ENCODE assay signal across 1 cellular context in the genomic region with DNA sequence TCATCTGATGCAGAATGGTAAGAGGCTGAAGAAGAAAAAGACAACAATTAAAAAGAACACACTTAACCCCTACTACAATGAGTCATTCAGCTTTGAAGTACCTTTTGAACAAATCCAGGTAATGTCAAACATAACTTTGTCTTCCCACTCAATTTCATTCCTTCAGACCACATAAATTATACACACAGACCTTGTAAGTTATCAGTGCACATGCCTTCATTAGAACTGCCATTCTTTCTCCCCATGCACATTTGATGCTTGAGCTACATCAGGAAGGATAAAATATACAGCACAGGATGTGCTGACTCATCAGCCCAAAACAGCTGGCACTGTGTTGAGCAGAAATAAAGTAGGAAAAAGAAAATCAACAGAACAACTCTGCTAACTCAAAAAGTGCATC.
TF ChIP-seq lines count a peak whose summit lies in the region.

No MANE protein-coding gene starts in this region.

TF ChIP-seq in GM23338, 12 proteins besides CTCF, POLR2A, EP300 and RAD21 (continued from another document):
- TF ChIP-seq, protein P1, sequence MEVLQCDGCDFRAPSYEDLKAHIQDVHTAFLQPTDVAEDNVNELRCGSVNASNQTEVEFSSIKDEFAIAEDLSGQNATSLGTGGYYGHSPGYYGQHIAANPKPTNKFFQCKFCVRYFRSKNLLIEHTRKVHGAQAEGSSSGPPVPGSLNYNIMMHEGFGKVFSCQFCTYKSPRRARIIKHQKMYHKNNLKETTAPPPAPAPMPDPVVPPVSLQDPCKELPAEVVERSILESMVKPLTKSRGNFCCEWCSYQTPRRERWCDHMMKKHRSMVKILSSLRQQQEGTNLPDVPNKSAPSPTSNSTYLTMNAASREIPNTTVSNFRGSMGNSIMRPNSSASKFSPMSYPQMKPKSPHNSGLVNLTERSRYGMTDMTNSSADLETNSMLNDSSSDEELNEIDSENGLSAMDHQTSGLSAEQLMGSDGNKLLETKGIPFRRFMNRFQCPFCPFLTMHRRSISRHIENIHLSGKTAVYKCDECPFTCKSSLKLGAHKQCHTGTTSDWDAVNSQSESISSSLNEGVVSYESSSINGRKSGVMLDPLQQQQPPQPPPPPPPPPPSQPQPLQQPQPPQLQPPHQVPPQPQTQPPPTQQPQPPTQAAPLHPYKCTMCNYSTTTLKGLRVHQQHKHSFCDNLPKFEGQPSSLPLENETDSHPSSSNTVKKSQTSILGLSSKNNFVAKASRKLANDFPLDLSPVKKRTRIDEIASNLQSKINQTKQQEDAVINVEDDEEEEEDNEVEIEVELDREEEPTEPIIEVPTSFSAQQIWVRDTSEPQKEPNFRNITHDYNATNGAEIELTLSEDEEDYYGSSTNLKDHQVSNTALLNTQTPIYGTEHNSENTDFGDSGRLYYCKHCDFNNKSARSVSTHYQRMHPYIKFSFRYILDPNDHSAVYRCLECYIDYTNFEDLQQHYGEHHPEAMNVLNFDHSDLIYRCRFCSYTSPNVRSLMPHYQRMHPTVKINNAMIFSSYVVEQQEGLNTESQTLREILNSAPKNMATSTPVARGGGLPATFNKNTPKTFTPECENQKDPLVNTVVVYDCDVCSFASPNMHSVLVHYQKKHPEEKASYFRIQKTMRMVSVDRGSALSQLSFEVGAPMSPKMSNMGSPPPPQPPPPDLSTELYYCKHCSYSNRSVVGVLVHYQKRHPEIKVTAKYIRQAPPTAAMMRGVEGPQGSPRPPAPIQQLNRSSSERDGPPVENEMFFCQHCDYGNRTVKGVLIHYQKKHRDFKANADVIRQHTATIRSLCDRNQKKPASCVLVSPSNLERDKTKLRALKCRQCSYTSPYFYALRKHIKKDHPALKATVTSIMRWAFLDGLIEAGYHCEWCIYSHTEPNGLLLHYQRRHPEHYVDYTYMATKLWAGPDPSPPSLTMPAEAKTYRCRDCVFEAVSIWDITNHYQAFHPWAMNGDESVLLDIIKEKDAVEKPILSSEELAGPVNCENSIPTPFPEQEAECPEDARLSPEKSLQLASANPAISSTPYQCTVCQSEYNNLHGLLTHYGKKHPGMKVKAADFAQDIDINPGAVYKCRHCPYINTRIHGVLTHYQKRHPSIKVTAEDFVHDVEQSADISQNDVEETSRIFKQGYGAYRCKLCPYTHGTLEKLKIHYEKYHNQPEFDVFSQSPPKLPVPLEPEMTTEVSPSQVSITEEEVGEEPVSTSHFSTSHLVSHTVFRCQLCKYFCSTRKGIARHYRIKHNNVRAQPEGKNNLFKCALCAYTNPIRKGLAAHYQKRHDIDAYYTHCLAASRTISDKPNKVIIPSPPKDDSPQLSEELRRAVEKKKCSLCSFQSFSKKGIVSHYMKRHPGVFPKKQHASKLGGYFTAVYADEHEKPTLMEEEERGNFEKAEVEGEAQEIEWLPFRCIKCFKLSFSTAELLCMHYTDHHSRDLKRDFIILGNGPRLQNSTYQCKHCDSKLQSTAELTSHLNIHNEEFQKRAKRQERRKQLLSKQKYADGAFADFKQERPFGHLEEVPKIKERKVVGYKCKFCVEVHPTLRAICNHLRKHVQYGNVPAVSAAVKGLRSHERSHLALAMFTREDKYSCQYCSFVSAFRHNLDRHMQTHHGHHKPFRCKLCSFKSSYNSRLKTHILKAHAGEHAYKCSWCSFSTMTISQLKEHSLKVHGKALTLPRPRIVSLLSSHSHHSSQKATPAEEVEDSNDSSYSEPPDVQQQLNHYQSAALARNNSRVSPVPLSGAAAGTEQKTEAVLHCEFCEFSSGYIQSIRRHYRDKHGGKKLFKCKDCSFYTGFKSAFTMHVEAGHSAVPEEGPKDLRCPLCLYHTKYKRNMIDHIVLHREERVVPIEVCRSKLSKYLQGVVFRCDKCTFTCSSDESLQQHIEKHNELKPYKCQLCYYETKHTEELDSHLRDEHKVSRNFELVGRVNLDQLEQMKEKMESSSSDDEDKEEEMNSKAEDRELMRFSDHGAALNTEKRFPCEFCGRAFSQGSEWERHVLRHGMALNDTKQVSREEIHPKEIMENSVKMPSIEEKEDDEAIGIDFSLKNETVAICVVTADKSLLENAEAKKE (CRISPR knock-in tag; IDR thresholded peaks at IDR 0.05) = no peak
- TF ChIP-seq CREB1 (CRISPR knock-in tag; IDR thresholded peaks at IDR 0.05; ENCODE audit: low read depth) = no peak
